ENCODE assay signal across 1 cellular context in the genomic region with DNA sequence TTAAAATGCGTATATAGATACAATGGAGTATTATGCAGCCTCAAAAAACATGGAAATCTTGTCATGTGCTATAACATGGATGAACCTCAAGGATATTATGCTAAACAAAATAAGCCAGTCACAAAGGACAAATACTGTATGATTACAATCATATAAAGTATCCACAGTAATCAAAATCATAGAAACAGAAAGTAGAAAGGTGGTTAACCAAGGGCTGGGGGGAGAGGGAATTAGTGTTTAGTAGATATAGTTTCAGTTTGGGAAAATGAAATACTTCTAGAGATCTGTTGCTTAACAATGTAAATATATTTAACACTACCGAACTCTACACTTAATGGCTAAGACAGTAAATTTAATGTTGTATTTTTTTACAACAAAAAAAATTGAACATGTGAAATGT.
TF ChIP-seq lines count a peak whose summit lies in the region.

No MANE protein-coding gene starts in this region.

TF ChIP-seq in GM12878, 131 proteins besides CTCF, POLR2A, EP300 and RAD21 (continued from another document):
- TF ChIP-seq ZBTB4 (CRISPR knock-in tag; IDR thresholded peaks at IDR 0.05) (no peak), ASH2L (IDR thresholded peaks at IDR 0.05; ENCODE audit: borderline replicate concordance, low read depth) (no peak), POU2F2 (IDR thresholded peaks at IDR 0.05; ENCODE audit: borderline replicate concordance, low read depth, low read length) (no peak), RBBP5 (conservative IDR thresholded peaks at IDR 0.05) (no peak), MLLT1 (IDR thresholded peaks at IDR 0.05) (no peak), ZBTB33 (IDR thresholded peaks at IDR 0.05) (0 out of 2 replicates have a peak, but pooled peaks have one; percentile 19)
